Comparison of ENCODE assay signal across 10 cellular contexts in the genomic region with DNA sequence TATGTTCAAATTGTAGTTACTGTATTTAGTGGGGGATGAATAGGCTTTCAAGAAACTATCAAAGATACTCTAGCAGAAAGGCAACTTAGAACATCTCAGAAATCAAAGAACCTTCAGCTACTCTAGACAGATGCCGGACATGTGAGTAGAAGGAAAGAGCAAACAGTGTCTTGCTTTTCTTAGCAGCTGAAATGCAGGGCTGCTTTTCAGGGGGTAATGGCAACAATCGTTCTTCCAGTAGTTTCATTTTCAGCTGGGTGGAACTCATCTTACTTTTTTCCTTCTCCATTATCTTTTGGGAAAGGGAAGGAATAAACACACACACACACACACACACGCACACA.
DNase-seq lines count a peak whose midpoint lies in the region; ATAC-seq, FAIRE-seq and TF ChIP-seq lines count a peak whose summit lies in the region.
"Had no signal": no experiment of that assay in that cellular context is flagged by ENCODE, and none has a peak within 500 bp of the region (broad histone marks: within the 10 kb centered on the region; RNA-seq: fewer than 3 reads in every experiment).

No MANE protein-coding gene starts in this region.

- H3K4me1 Mint-ChIP-seq in H9 (peaks cover 5% of the 10 kb centered on the region in 2 experiments), memory B cell (peaks cover 19% of the 10 kb centered on the region)

- H3K23me2 ChIP-seq in H9 (ENCODE audit: insufficient read length, low read depth, low read length, poor library complexity, severe bottlenecking): no peaks in the 10 kb centered on the region

- H3K27ac ChIP-seq in H9 (ENCODE audit: insufficient read length, low read depth, low read length) (no peak overlapping the region), SJCRH30 (no peak overlapping the region)

- H2BK120ac ChIP-seq in H9 (ENCODE audit: low read depth, low read length, poor library complexity, severe bottlenecking): no peak overlapping the region

- H3K27ac Mint-ChIP-seq in H9: peak overlapping the region in 2 of 3 experiments; percentile 1 to 2; a peak in 1 of 7 replicates
- H3K27ac Mint-ChIP-seq in memory B cell: peak overlapping the region; percentile 83

- H2AFZ ChIP-seq in H9 (ENCODE audit: low read length): no peak overlapping the region

- H3K79me2 ChIP-seq in H9 (ENCODE audit: insufficient read depth, low read length): no peaks in the 10 kb centered on the region

- no peak for FAIRE-seq in frontal cortex (lab: Jason Lieb, UNC)
- FAIRE-seq: RCC 7860 had no signal

- H3K9ac ChIP-seq in H9 (ENCODE audit: extremely low read depth, insufficient read length, low read length) (no peak overlapping the region), adipocyte (ENCODE audit: low read length) (no peak overlapping the region)

- no peak overlapping the region for H3T11ph ChIP-seq in H9 (ENCODE audit: low read length)

- H3K4me3 ChIP-seq in adipocyte (ENCODE audit: low read length) (peak overlapping the region; percentile 60), SJCRH30 (no peak overlapping the region)

- no peak overlapping the region for H3K4ac ChIP-seq in H9 (ENCODE audit: low read depth, low read length)

- no peaks in the 10 kb centered on the region for H3K36me3 ChIP-seq in adipocyte (ENCODE audit: control insufficient read depth, insufficient read depth, low read length, severe bottlenecking)
- no peaks in the 10 kb centered on the region for H3K36me3 ChIP-seq in SJCRH30
- H3K36me3 ChIP-seq: heart right ventricle had no signal

- no peak overlapping the region for H2BK5ac ChIP-seq in H9 (ENCODE audit: insufficient read length, low read length)

- H3K4me3 Mint-ChIP-seq in H9 (no peak overlapping the region), memory B cell (peak overlapping the region; percentile 82)

- H4K20me1 ChIP-seq in H9 (ENCODE audit: control insufficient read depth, insufficient read depth, insufficient read length): no peaks in the 10 kb centered on the region

- H3K27me3 ChIP-seq in H9 (ENCODE audit: insufficient read depth, low read length): no peaks in the 10 kb centered on the region
- H3K27me3 ChIP-seq in adipocyte (replicated peaks; ENCODE audit: control insufficient read depth, insufficient read depth, low read length): no peaks in the 10 kb centered on the region
- no peaks in the 10 kb centered on the region for H3K27me3 ChIP-seq in SJCRH30
- H3K27me3 ChIP-seq: heart right ventricle had no signal

- no peaks in the 10 kb centered on the region for H3K79me1 ChIP-seq in H9 (ENCODE audit: insufficient read depth, low read depth, low read length, poor library complexity, severe bottlenecking)

- no CpG with 5 or more reads among the region's 3 CpGs for WGBS in H9 (ENCODE audit: extremely low coverage, insufficient read length, low lambda C conversion rate)

- TF ChIP-seq CTCF in H9 (conservative IDR thresholded peaks at IDR 0.05): no peak

- H2AK5ac ChIP-seq in H9 (ENCODE audit: insufficient read length, low read length): no peak overlapping the region

- DNase-seq in AG08395 (ENCODE audit: low spot score): peak; percentile 10
- no peak for DNase-seq in H9
- DNase-seq in adipocyte (ENCODE audit: low read depth): no peak
- DNase-seq in memory B cell (ENCODE audit: low spot score in 2 of 2): no peak
- no peak for DNase-seq in NCI-H524 (lab: John Stamatoyannopoulos, UW)
- no peak for DNase-seq in SJCRH30
- no peak for DNase-seq in iPS-NIHi7 (ENCODE audit: extremely low spot score)
- DNase-seq in frontal cortex (ENCODE audit: low spot score in 2 of 2): no peak
- DNase-seq: heart right ventricle had no signal

- no peak overlapping the region for H2BK20ac ChIP-seq in H9 (ENCODE audit: low read depth, low read length, poor library complexity, severe bottlenecking)

- ATAC-seq in memory B cell (ENCODE audit: low read depth): peak; percentile 12

- no peak overlapping the region for H3K56ac ChIP-seq in H9 (ENCODE audit: insufficient read length, low read depth, low read length)

- no peak overlapping the region for H4K91ac ChIP-seq in H9 (ENCODE audit: insufficient read length, low read depth, low read length)

- no peak overlapping the region for H4K5ac ChIP-seq in H9 (ENCODE audit: insufficient read length, low read depth, low read length)

- H3K27me3 Mint-ChIP-seq in H9 (ENCODE audit: low read depth) (no peaks in the 10 kb centered on the region; the same call in 1 of the 2 replicates), memory B cell (no peaks in the 10 kb centered on the region)

- H3K36me3 Mint-ChIP-seq in H9 (ENCODE audit: insufficient read depth in 1 of 3, low read depth in 3 of 3) (no peaks in the 10 kb centered on the region), memory B cell (peaks cover 4% of the 10 kb centered on the region)

- H3K4me1 ChIP-seq in H9 (ENCODE audit: insufficient read depth, low read length) (no peaks in the 10 kb centered on the region), adipocyte (ENCODE audit: control insufficient read depth, insufficient read depth, low read length) (no peaks in the 10 kb centered on the region), SJCRH30 (no peaks in the 10 kb centered on the region)

- H2BK15ac ChIP-seq in H9 (ENCODE audit: low read depth, low read length): no peak overlapping the region

- no peak overlapping the region for H3K23ac ChIP-seq in H9 (ENCODE audit: insufficient read length, low read depth, low read length)

- no peak overlapping the region for H3K18ac ChIP-seq in H9 (ENCODE audit: insufficient read length, low read depth, low read length)

- H3K9me3 ChIP-seq in H9 (ENCODE audit: control insufficient read depth, low read depth, low read length) (no peaks in the 10 kb centered on the region), adipocyte (ENCODE audit: control insufficient read depth, low read length) (no peaks in the 10 kb centered on the region), SJCRH30 (replicated peaks) (no peaks in the 10 kb centered on the region)
- H3K9me3 ChIP-seq: heart right ventricle had no signal

- H3K4me2 ChIP-seq in H9 (ENCODE audit: insufficient read depth, insufficient read length, low read length): no peak overlapping the region

- no peak overlapping the region for H4K8ac ChIP-seq in H9 (replicated peaks; ENCODE audit: insufficient read length, low read depth, low read length)

- H2BK12ac ChIP-seq in H9 (ENCODE audit: insufficient read length, low read depth, low read length): no peak overlapping the region

- H3K9me3 Mint-ChIP-seq in H9 (no peaks in the 10 kb centered on the region), memory B cell (no peaks in the 10 kb centered on the region)

- no peak overlapping the region for H3K14ac ChIP-seq in H9 (ENCODE audit: insufficient read depth, low read length)
